In the genomic region with DNA sequence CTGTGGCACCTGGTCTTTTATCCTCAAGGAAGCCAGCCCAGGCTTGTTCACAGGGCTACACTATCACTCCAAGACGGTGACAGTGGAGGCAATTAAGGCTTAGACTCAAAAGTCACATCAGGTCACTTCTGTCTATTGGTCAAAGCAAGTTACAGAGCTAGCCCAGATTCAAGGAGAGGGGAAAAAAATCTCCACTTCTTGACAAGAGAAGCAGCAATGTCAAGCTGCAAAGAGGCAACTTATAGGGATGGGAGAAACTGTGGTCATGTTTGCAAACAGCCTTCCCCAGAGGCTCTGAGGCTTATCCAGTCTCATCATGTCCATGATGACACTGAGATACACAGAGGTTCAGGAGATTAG, we compare ENCODE assay signal across 19 cellular contexts. TPM values are rescaled to one million over a fixed set of nuclear protein-coding genes. Genes with fewer than 3 reads are reported as not detected.
DNase-seq lines count a peak whose midpoint lies in the region; ATAC-seq lines count a peak whose summit lies in the region.
"Had no signal": no experiment of that assay in that cellular context is flagged by ENCODE, and none has a peak within 500 bp of the region (broad histone marks: within the 10 kb centered on the region; RNA-seq: fewer than 3 reads in every experiment).

No MANE protein-coding gene starts in this region.

- H3K4me3 Mint-ChIP-seq in stimulated activated memory B cell treated with anti-CD40 and anti-IgM and Interleukin-4, amounts not matched to agents 10 μg/mL and 1 μg/mL and 100 μg/mL, for 72 hours = no peak overlapping the region
- H3K4me3 Mint-ChIP-seq: activated naive CD4-positive, alpha-beta T cell treated with anti-CD3 and anti-CD28 coated beads, Interleukin-2, amount 50 U/mL, for 24 hours; CD8-positive, alpha-beta memory T cell had no signal

- peaks cover 13 to 24% (median 24%) of the 10 kb centered on the region in 3 donors for H3K4me1 ChIP-seq in skeletal muscle tissue (ENCODE audit: control insufficient read depth in 3 of 3, insufficient read depth in 3 of 3, low read length in 3 of 3)

- H3K27ac ChIP-seq in skeletal muscle tissue (ENCODE audit: low read depth, low read length) = peak overlapping the region; percentile 67
- H3K27ac ChIP-seq: 22Rv1, HL-60, SK-N-MC, VCaP had no signal

- H3K36me3 Mint-ChIP-seq in stimulated activated memory B cell treated with anti-CD40 and anti-IgM and Interleukin-4, amounts not matched to agents 10 μg/mL and 1 μg/mL and 100 μg/mL, for 72 hours = peaks cover 16% of the 10 kb centered on the region

- H3K9ac ChIP-seq in skeletal muscle tissue (ENCODE audit: low read depth in 1 of 3, low read length in 3 of 3) = no peak overlapping the region

- H3K9me3 Mint-ChIP-seq in stimulated activated memory B cell treated with anti-CD40 and anti-IgM and Interleukin-4, amounts not matched to agents 10 μg/mL and 1 μg/mL and 100 μg/mL, for 72 hours = no peaks in the 10 kb centered on the region
- H3K9me3 Mint-ChIP-seq: activated naive CD4-positive, alpha-beta T cell treated with anti-CD3 and anti-CD28 coated beads, Interleukin-2, amount 50 U/mL, for 24 hours; CD8-positive, alpha-beta memory T cell had no signal

- H3K36me3 ChIP-seq in skeletal muscle tissue (ENCODE audit: control insufficient read depth in 3 of 3, insufficient read depth in 3 of 3, low read length in 3 of 3) = no peaks in the 10 kb centered on the region

- H3K9me3 ChIP-seq in skeletal muscle tissue (ENCODE audit: control insufficient read depth in 3 of 3, low read length in 3 of 3) = no peaks in the 10 kb centered on the region

- no peaks in the 10 kb centered on the region for H3K27me3 Mint-ChIP-seq in stimulated activated memory B cell treated with anti-CD40 and anti-IgM and Interleukin-4, amounts not matched to agents 10 μg/mL and 1 μg/mL and 100 μg/mL, for 72 hours
- H3K27me3 Mint-ChIP-seq: activated naive CD4-positive, alpha-beta T cell treated with anti-CD3 and anti-CD28 coated beads, Interleukin-2, amount 50 U/mL, for 24 hours; CD8-positive, alpha-beta memory T cell had no signal

- H3K4me1 Mint-ChIP-seq in stimulated activated memory B cell treated with anti-CD40 and anti-IgM and Interleukin-4, amounts not matched to agents 10 μg/mL and 1 μg/mL and 100 μg/mL, for 72 hours = peaks cover 9% of the 10 kb centered on the region

- peak; percentile 69 for ATAC-seq in esophagus mucosa
- no peak for ATAC-seq in stimulated activated memory B cell treated with anti-CD40 and anti-IgM and Interleukin-4, amounts not matched to agents 10 μg/mL and 1 μg/mL and 100 μg/mL, for 72 hours
- ATAC-seq: left cardiac atrium had no signal

- peak; percentile 46 for DNase-seq in DMS 273 (lab: John Stamatoyannopoulos, UW; ENCODE audit: unreplicated experiment)
- no peak for DNase-seq in DMS 273 treated with DMSO at 0.1 percent for 48 hours (lab: John Stamatoyannopoulos, UW)
- DNase-seq in NCI-H2171 (lab: John Stamatoyannopoulos, UW) = peak; percentile 94
- no peak for DNase-seq in NCI-H524 (lab: John Stamatoyannopoulos, UW)
- no peak for DNase-seq in stimulated activated CD4-positive, alpha-beta T cell treated with anti-CD3 and anti-CD28 coated beads, Interleukin-4, amount 100 ng/mL, for 24 hours
- DNase-seq: CD8-positive, alpha-beta memory T cell; left cardiac atrium; NCI-H2107; stimulated activated CD4-positive, alpha-beta T cell treated with anti-CD3 and anti-CD28 coated beads, Interleukin-4, amount 100 ng/mL, for 4 hours; stimulated activated naive CD4-positive, alpha-beta T cell treated with Interleukin-2 at 50 U/mL for 16 hours had no signal

- H3K27me3 ChIP-seq in skeletal muscle tissue (ENCODE audit: control insufficient read depth in 3 of 3, insufficient read depth in 3 of 3, low read length in 3 of 3) = no peaks in the 10 kb centered on the region

- H3K27ac Mint-ChIP-seq in stimulated activated memory B cell treated with anti-CD40 and anti-IgM and Interleukin-4, amounts not matched to agents 10 μg/mL and 1 μg/mL and 100 μg/mL, for 72 hours = no peak overlapping the region
- H3K27ac Mint-ChIP-seq: activated naive CD4-positive, alpha-beta T cell treated with anti-CD3 and anti-CD28 coated beads, Interleukin-2, amount 50 U/mL, for 24 hours had no signal

- H3K4me3 ChIP-seq in skeletal muscle tissue (ENCODE audit: low read length in 3 of 3) = no peak overlapping the region
- H3K4me3 ChIP-seq: SK-N-MC had no signal

RNA-seq across cellular contexts. Expression of gene SERPINF1, which starts 31.6 kb away (rescaled TPM):
- total RNA-seq in esophagus mucosa (28.4 TPM), skeletal muscle tissue (328 TPM)

RNA-seq across cellular contexts. Expression of gene SMYD4, which starts 36.3 kb away (rescaled TPM):
- total RNA-seq in esophagus mucosa (5.7 TPM), skeletal muscle tissue (8.4 TPM)

RNA-seq across cellular contexts. Expression of gene RPA1, which starts 36.4 kb away (rescaled TPM):
- total RNA-seq in esophagus mucosa (87.5 TPM), skeletal muscle tissue (26.1 TPM)

RNA-seq across cellular contexts. Expression of gene SERPINF2, which starts 50.8 kb away (rescaled TPM):
- total RNA-seq in esophagus mucosa (2.7 TPM), skeletal muscle tissue (not detected)
- total RNA-seq: pulmonary artery endothelial cell had no signal

Comparison
In these comparisons a context has a peak if more than half of its experiments do, and no peak if none do; other contexts are left out.
1. DNase-seq: peak in DMS 273 (single experiment) and NCI-H2171 (single experiment); none in DMS 273 treated with DMSO at 0.1 percent for 48 hours (single experiment), NCI-H524 (0 of 2) and stimulated activated CD4-positive, alpha-beta T cell treated with anti-CD3 and anti-CD28 coated beads, Interleukin-4, amount 100 ng/mL, for 24 hours (single experiment).
2. RNA of gene SERPINF1, which starts 31.6 kb away (total RNA-seq): 328 TPM in skeletal muscle tissue (single experiment); 28.4 TPM in esophagus mucosa (single experiment); every median in the first group is over 10 times any median in the second.